ENCODE assay signal across 8 cellular contexts in genomic region chr1:234597894-234598293, GRCh38. TPM values are rescaled to one million over a fixed set of nuclear protein-coding genes. Genes with fewer than 3 reads are reported as not detected.
A peak's percentile ranks its signal among the peaks of the same experiment; 100 is the strongest.
DNase-seq lines count a peak whose midpoint lies in the region; ATAC-seq and TF ChIP-seq lines count a peak whose summit lies in the region.

No MANE protein-coding gene starts in this region.

- H3K36me3 Mint-ChIP-seq in T-helper 17 cell (ENCODE audit: low read depth): no peaks in the 10 kb centered on the region
- H3K36me3 Mint-ChIP-seq in mesothelial cell of epicardium: no peaks in the 10 kb centered on the region

- H3K9me3 Mint-ChIP-seq in mesothelial cell of epicardium: peaks cover 12% of the 10 kb centered on the region

- H3F3A ChIP-seq in DOHH2 (ENCODE audit: control insufficient read depth, insufficient read depth): peaks cover 28% of the 10 kb centered on the region

- in situ Hi-C loops in brain microvascular endothelial cell (cut with HindIII; ENCODE audit: low pct_ligation_motif_present, low sequenced_read_pairs): loop anchor here (25.0 kb wide), 1 partner anchor 489 kb away; no protein-coding TSS in a partner anchor

- H4K20me1 ChIP-seq in DOHH2 (ENCODE audit: control insufficient read depth, insufficient read depth, low read depth, low read length) (no peaks in the 10 kb centered on the region), KMS-11 (ENCODE audit: insufficient read depth) (no peaks in the 10 kb centered on the region)

- peaks cover 29% of the 10 kb centered on the region for H3K4me1 Mint-ChIP-seq in T-helper 17 cell
- peaks cover 40% of the 10 kb centered on the region for H3K4me1 Mint-ChIP-seq in mesothelial cell of epicardium

- H3K4me3 ChIP-seq in DOHH2 (ENCODE audit: low read length): no peak overlapping the region
- H3K4me3 ChIP-seq in KMS-11 (IDR thresholded peaks at IDR 0.05; ENCODE audit: insufficient read depth, low read depth, low read length): no peak overlapping the region
- H3K4me3 ChIP-seq in brain microvascular endothelial cell (ENCODE audit: low read depth, low read length): no peak overlapping the region
- H3K4me3 ChIP-seq in upper lobe of right lung: no peak overlapping the region

- no peak for ATAC-seq in T-helper 17 cell
- no peak for ATAC-seq in upper lobe of right lung
- ATAC-seq in HG03378 (IDR thresholded peaks at IDR 0.05; ENCODE audit: unreplicated experiment): no peak

- H3K27me3 Mint-ChIP-seq in T-helper 17 cell (no peaks in the 10 kb centered on the region), mesothelial cell of epicardium (ENCODE audit: low read depth) (no peaks in the 10 kb centered on the region)

- H3K4me3 Mint-ChIP-seq in T-helper 17 cell (no peak overlapping the region), mesothelial cell of epicardium (no peak overlapping the region)

- H3K27me3 ChIP-seq in DOHH2 (ENCODE audit: control insufficient read depth, low read length): 0 out of 2 replicates have a peak, but pooled peaks cover 1% of the 10 kb centered on the region
- H3K27me3 ChIP-seq in KMS-11 (ENCODE audit: insufficient read depth, low read depth): no peaks in the 10 kb centered on the region
- no peaks in the 10 kb centered on the region for H3K27me3 ChIP-seq in brain microvascular endothelial cell (replicated peaks)
- no peaks in the 10 kb centered on the region for H3K27me3 ChIP-seq in upper lobe of right lung

- H3K4me2 ChIP-seq in DOHH2 (ENCODE audit: low read length) (no peak overlapping the region), KMS-11 (no peak overlapping the region)

- H3K36me3 ChIP-seq in DOHH2 (ENCODE audit: control insufficient read depth, low read length) (no peaks in the 10 kb centered on the region), KMS-11 (ENCODE audit: insufficient read depth) (no peaks in the 10 kb centered on the region), brain microvascular endothelial cell (replicated peaks) (peaks cover 6% of the 10 kb centered on the region), upper lobe of right lung (no peaks in the 10 kb centered on the region)

- intact Hi-C loops in upper lobe of right lung (cut with DNase I): loop anchor here (10.0 kb wide), 1 partner anchor 93 kb away; no protein-coding TSS in a partner anchor

- H3K9me2 ChIP-seq in DOHH2 (replicated peaks; ENCODE audit: control insufficient read depth, low read length): no peaks in the 10 kb centered on the region

- H3K9me3 ChIP-seq in DOHH2 (ENCODE audit: control insufficient read depth, insufficient read depth, low read length): no peaks in the 10 kb centered on the region
- H3K9me3 ChIP-seq in T-helper 17 cell (ENCODE audit: control insufficient read depth, low read length, poor library complexity, severe bottlenecking): no peaks in the 10 kb centered on the region
- no peaks in the 10 kb centered on the region for H3K9me3 ChIP-seq in upper lobe of right lung

- H3K27ac Mint-ChIP-seq in T-helper 17 cell (peak overlapping the region; percentile 96), mesothelial cell of epicardium (no peak overlapping the region)

- H2AFZ ChIP-seq in KMS-11 (ENCODE audit: low read depth): no peak overlapping the region

- peak; percentile 80 for TF ChIP-seq CTCF in DOHH2 (IDR thresholded peaks at IDR 0.05; ENCODE audit: low read depth, low read length, poor library complexity, severe bottlenecking)
- TF ChIP-seq CTCF in KMS-11 (conservative IDR thresholded peaks at IDR 0.05; ENCODE audit: low read depth, low read length): peak; percentile 72
- TF ChIP-seq CTCF in brain microvascular endothelial cell (IDR thresholded peaks at IDR 0.05; ENCODE audit: low read depth, low read length, missing control alignments): peak; percentile 78
- TF ChIP-seq CTCF in mesothelial cell of epicardium (IDR thresholded peaks at IDR 0.05; ENCODE audit: unreplicated experiment): peak; percentile 13
- peak; percentile 72 for TF ChIP-seq CTCF in upper lobe of right lung (IDR thresholded peaks at IDR 0.05)

- no peak overlapping the region for H3K9ac ChIP-seq in KMS-11

- H3K4me1 ChIP-seq in DOHH2 (ENCODE audit: control insufficient read depth, low read length) (peaks cover 44% of the 10 kb centered on the region), KMS-11 (ENCODE audit: low read depth, poor library complexity, severe bottlenecking) (peaks cover 51% of the 10 kb centered on the region), upper lobe of right lung (peaks cover 39% of the 10 kb centered on the region)

- H3K27ac ChIP-seq in DOHH2 (ENCODE audit: low read depth, low read length): no peak overlapping the region
- no peak overlapping the region for H3K27ac ChIP-seq in KMS-11
- H3K27ac ChIP-seq in brain microvascular endothelial cell: no peak overlapping the region
- no peak overlapping the region for H3K27ac ChIP-seq in upper lobe of right lung

- H3K79me2 ChIP-seq in DOHH2 (ENCODE audit: control insufficient read depth, low read length) (no peaks in the 10 kb centered on the region), KMS-11 (ENCODE audit: insufficient read depth, low read depth) (peaks cover 18% of the 10 kb centered on the region)

- peak; percentile 23 to 41 (median 29) for DNase-seq in T-helper 17 cell
- DNase-seq in brain microvascular endothelial cell: peak; percentile 66
- DNase-seq in mesothelial cell of epicardium (ENCODE audit: low spot score in 2 of 2, unreplicated experiment in 2 of 2): no peak
- DNase-seq in upper lobe of right lung: no peak
- DNase-seq in inferior parietal cortex (ENCODE audit: extremely low spot score): no peak

RNA-seq across cellular contexts. Expression of gene IRF2BP2, which starts 12.1 kb away (rescaled TPM):
- total RNA-seq in T-helper 17 cell (100 to 1,000 TPM; 463 to 482 TPM), mesothelial cell of epicardium (130 to 134 TPM (median 130 TPM) in 3 replicates), upper lobe of right lung (161 TPM)

Comparison
In these comparisons a context has a peak if more than half of its experiments do, and no peak if none do; other contexts are left out.
1. CTCF ChIP-seq: peak in every context shown above with its lines; median percentile 80 in DOHH2; 78 in brain microvascular endothelial cell; 72 in KMS-11; 72 in upper lobe of right lung; 13 in mesothelial cell of epicardium.
2. DNase-seq: peak in T-helper 17 cell (3 of 3) and brain microvascular endothelial cell (single experiment); none in mesothelial cell of epicardium (0 of 2), upper lobe of right lung (single experiment) and inferior parietal cortex (single experiment).